In the genomic region with DNA sequence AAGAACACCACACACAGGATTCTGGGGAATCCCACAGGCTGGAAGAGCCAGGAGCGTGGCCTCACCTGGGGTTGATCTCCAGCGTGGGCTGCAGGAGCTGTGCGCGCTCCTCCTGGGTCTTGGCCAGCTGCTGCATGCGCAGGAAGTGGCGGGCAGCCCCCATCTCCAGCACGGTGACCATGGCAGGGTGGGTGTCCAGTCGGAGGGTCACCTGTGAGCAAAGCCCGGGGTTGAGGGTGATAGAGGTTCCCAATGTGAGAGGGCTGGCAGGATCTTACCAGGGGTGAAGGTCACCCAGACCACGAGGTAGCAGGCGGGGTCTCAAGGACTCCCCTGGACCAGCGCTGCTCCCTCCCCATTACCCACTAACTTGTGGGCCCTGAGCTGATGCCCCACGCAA, we compare ENCODE assay signal across 26 cellular contexts.
"Had no signal": no experiment of that assay in that cellular context is flagged by ENCODE, and none has a peak within 500 bp of the region (broad histone marks: within the 10 kb centered on the region; RNA-seq: fewer than 3 reads in every experiment).

No MANE protein-coding gene starts in this region.

- H3K27ac ChIP-seq: cardiac muscle cell, Peyer's patch had no signal

- H3K27me3 Mint-ChIP-seq: activated B cell treated with CpG ODN at 0.5 μM for 24 hours; activated CD4-positive, alpha-beta T cell treated with anti-CD3 and anti-CD28 coated beads, Interleukin-2, amount 10 ng/mL, durations not matched to agents 24 days and 14 days; activated CD8-positive, alpha-beta memory T cell treated with anti-CD3 and anti-CD28 coated beads, Interleukin-2, amount 10 ng/mL, durations not matched to agents 7 days and 5 days; activated naive CD8-positive, alpha-beta T cell treated with anti-CD3 and anti-CD28 coated beads, Interleukin-2, amount 50 U/mL, for 24 hours; brain; T-helper 17 cell had no signal

- H3K9me3 ChIP-seq: Peyer's patch had no signal

- H3K4me1 Mint-ChIP-seq: activated B cell treated with CpG ODN at 0.5 μM for 24 hours, brain had no signal

- H3K4me3 ChIP-seq: cardiac muscle cell, Peyer's patch had no signal

- H3K9me3 Mint-ChIP-seq: activated B cell treated with CpG ODN at 0.5 μM for 24 hours; activated CD4-positive, alpha-beta T cell treated with anti-CD3 and anti-CD28 coated beads, Interleukin-2, amount 10 ng/mL, durations not matched to agents 24 days and 14 days; activated naive CD4-positive, alpha-beta T cell treated with anti-CD3 and anti-CD28 coated beads, Interleukin-2, amount 50 U/mL, for 72 hours; activated naive CD8-positive, alpha-beta T cell treated with anti-CD3 and anti-CD28 coated beads, Interleukin-2, amount 50 U/mL, for 24 hours; activated T-cell treated with anti-CD3 and anti-CD28 coated beads, Interleukin-2, amount 50 U/mL, for 4 hours; brain had no signal

- H3K4me3 Mint-ChIP-seq: activated B cell treated with CpG ODN at 0.5 μM for 24 hours; activated CD4-positive, alpha-beta T cell treated with anti-CD3 and anti-CD28 coated beads, Interleukin-2, amount 10 ng/mL, durations not matched to agents 24 days and 14 days; activated CD8-positive, alpha-beta memory T cell treated with anti-CD3 and anti-CD28 coated beads, Interleukin-2, amount 10 ng/mL, durations not matched to agents 7 days and 5 days; activated naive CD8-positive, alpha-beta T cell treated with anti-CD3 and anti-CD28 coated beads, Interleukin-2, amount 50 U/mL, for 24 hours; activated T-cell treated with anti-CD3 and anti-CD28 coated beads, Interleukin-2, amount 50 U/mL, for 4 hours; brain; T-helper 17 cell had no signal

- FAIRE-seq: astrocyte had no signal

- H3K4me1 ChIP-seq: Peyer's patch had no signal

- DNase-seq: activated B cell treated with CpG ODN at 0.5 μM for 24 hours; activated CD4-positive, alpha-beta T cell treated with anti-CD3 and anti-CD28 coated beads for 1 hour; activated CD4-positive, alpha-beta T cell treated with anti-CD3 and anti-CD28 coated beads, Interleukin-2, amount 10 ng/mL, durations not matched to agents 24 days and 14 days; activated CD4-positive, alpha-beta T cell treated with anti-CD3 and anti-CD28 coated beads, Interleukin-2, amount 50 U/mL, for 48 hours; activated CD8-positive, alpha-beta memory T cell treated with anti-CD3 and anti-CD28 coated beads, Interleukin-2, amount 10 ng/mL, durations not matched to agents 7 days and 5 days; activated effector memory CD4-positive, alpha-beta T cell treated with anti-CD3 and anti-CD28 coated beads, Interleukin-2, amount 50 U/mL, for 16 hours; activated naive CD4-positive, alpha-beta T cell treated with Interleukin-2 at 50 U/mL for 16 hours; activated naive CD8-positive, alpha-beta T cell treated with anti-CD3 and anti-CD28 coated beads, Interleukin-2, amount 50 U/mL, for 24 hours; activated T-cell treated with anti-CD3 and anti-CD28 coated beads, Interleukin-2, amount 50 U/mL, for 4 hours; amniotic stem cell; cerebellar nuclear complex; Kasumi-1; NCI-H1048; NCI-H146; NCI-H187 treated with DMSO at 0.1 percent for 48 hours; NCI-H2081 treated with DMSO at 0.1 percent for 48 hours; NCI-H446; NCI-H524; SIG-M5; T-helper 17 cell; T-helper 9 cell had no signal

- H3K27ac Mint-ChIP-seq: activated B cell treated with CpG ODN at 0.5 μM for 24 hours; activated CD4-positive, alpha-beta T cell treated with anti-CD3 and anti-CD28 coated beads, Interleukin-2, amount 10 ng/mL, durations not matched to agents 24 days and 14 days; T-helper 17 cell had no signal

- ATAC-seq: activated CD8-positive, alpha-beta memory T cell treated with anti-CD3 and anti-CD28 coated beads, Interleukin-2, amount 10 ng/mL, durations not matched to agents 7 days and 5 days; activated naive CD8-positive, alpha-beta T cell treated with anti-CD3 and anti-CD28 coated beads, Interleukin-2, amount 50 U/mL, for 24 hours; activated T-cell treated with anti-CD3 and anti-CD28 coated beads, Interleukin-2, amount 50 U/mL, for 4 hours; T-helper 17 cell had no signal

- H3K27me3 ChIP-seq: cardiac muscle cell, Peyer's patch had no signal
